26 cellular contexts compared by ENCODE assay signal in the genomic region with DNA sequence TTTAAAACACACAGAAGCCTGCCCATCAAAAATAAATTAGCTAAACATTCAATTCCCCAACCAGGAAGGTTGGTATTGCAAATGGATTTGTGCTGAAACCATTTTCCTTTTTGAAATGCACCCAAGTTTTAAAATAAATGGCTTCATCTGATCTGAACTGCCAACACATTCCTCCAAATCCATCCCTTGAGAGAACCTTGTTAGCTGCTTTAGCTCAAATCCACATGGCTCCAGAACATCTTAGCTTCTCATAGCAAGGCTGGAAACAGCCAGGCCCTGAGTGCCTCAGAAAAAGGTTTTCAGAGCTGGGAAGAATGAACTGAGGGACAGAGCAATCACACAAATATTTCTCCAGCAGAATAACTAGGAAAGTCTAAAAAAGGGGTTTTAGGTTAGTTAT.
"Had no signal": no experiment of that assay in that cellular context is flagged by ENCODE, and none has a peak within 500 bp of the region (broad histone marks: within the 10 kb centered on the region; RNA-seq: fewer than 3 reads in every experiment).

No MANE protein-coding gene starts in this region.

- H3K36me3 Mint-ChIP-seq: naive thymus-derived CD4-positive, alpha-beta T cell; stimulated activated memory B cell treated with anti-CD40 and anti-IgM and Interleukin-4, amounts not matched to agents 10 μg/mL and 1 μg/mL and 100 μg/mL, for 72 hours; type B pancreatic cell had no signal

- H3K9me3 Mint-ChIP-seq: nephron progenitor cell; stimulated activated memory B cell treated with anti-CD40 and anti-IgM and Interleukin-4, amounts not matched to agents 10 μg/mL and 1 μg/mL and 100 μg/mL, for 72 hours had no signal

- H3K27me3 Mint-ChIP-seq: stimulated activated memory B cell treated with anti-CD40 and anti-IgM and Interleukin-4, amounts not matched to agents 10 μg/mL and 1 μg/mL and 100 μg/mL, for 72 hours; stimulated activated naive CD8-positive, alpha-beta T cell treated with anti-CD3 and anti-CD28 coated beads, Interleukin-15, Interleukin-2, amounts not matched to agents 100 ng/mL and 50 ng/mL, for 24 hours; type B pancreatic cell had no signal

- ATAC-seq: gastrocnemius medialis; left lobe of liver; naive thymus-derived CD4-positive, alpha-beta T cell; stimulated activated memory B cell treated with anti-CD40 and anti-IgM and Interleukin-4, amounts not matched to agents 10 μg/mL and 1 μg/mL and 100 μg/mL, for 72 hours had no signal

- H3K4me3 ChIP-seq: coronary artery, esophagus muscularis mucosa, gastrocnemius medialis, lung, prostate gland, right atrium auricular region, sigmoid colon, skin epidermis, spleen, testis, tibial artery had no signal

- DNase-seq: dermis blood vessel endothelial cell; effector memory CD4-positive, alpha-beta T cell; foreskin fibroblast; gastrocnemius medialis; head of caudate nucleus; kidney; mesenchymal stem cell; midbrain; naive thymus-derived CD4-positive, alpha-beta T cell; nephron progenitor cell; nucleus accumbens; sigmoid colon; spleen; stimulated activated CD4-positive, alpha-beta T cell treated with anti-CD3 and anti-CD28 coated beads, Interleukin-4, amount 100 ng/mL, for 4 hours; testis; tibial artery had no signal

- H3K4me3 Mint-ChIP-seq: naive thymus-derived CD4-positive, alpha-beta T cell; nephron progenitor cell; stimulated activated memory B cell treated with anti-CD40 and anti-IgM and Interleukin-4, amounts not matched to agents 10 μg/mL and 1 μg/mL and 100 μg/mL, for 72 hours; stimulated activated naive CD8-positive, alpha-beta T cell treated with anti-CD3 and anti-CD28 coated beads, Interleukin-15, Interleukin-2, amounts not matched to agents 100 ng/mL and 50 ng/mL, for 24 hours; type B pancreatic cell had no signal

- H3K4me1 Mint-ChIP-seq: naive thymus-derived CD4-positive, alpha-beta T cell had no signal

- H3K27ac Mint-ChIP-seq: naive thymus-derived CD4-positive, alpha-beta T cell; stimulated activated memory B cell treated with anti-CD40 and anti-IgM and Interleukin-4, amounts not matched to agents 10 μg/mL and 1 μg/mL and 100 μg/mL, for 72 hours; stimulated activated naive CD8-positive, alpha-beta T cell treated with anti-CD3 and anti-CD28 coated beads, Interleukin-15, Interleukin-2, amounts not matched to agents 100 ng/mL and 50 ng/mL, for 24 hours; type B pancreatic cell had no signal

- H3K27ac ChIP-seq: coronary artery, gastrocnemius medialis, right atrium auricular region, skin epidermis, spleen, testis had no signal
